In the genomic region with DNA sequence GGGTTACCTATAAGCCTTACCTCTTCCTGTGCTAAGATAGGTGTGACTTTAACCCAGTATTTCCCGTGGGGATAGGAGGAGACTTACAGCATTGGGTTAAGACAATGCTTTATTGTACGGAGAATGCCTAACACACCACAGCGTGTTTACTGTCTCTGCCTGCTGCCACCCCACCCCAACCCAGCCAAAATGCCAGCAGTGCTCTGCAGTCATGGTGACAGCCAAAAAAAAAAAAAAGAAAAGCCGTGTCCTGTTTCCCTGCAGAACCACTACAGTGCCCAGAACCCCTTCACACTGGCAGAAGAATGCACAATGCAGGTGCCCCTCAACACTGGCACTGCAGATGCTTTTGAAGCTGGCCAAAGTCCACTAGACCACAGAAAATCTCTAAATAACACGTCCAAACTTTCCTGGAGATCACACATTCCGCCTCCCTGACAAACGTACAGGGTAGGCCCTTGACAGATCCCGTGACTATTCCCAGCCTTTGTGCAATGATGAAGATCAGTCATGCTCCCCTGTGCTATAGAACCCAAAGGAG, we compare ENCODE assay signal across 11 cellular contexts.
A peak's percentile ranks its signal among the peaks of the same experiment; 100 is the strongest.
DNase-seq lines count a peak whose midpoint lies in the region; ATAC-seq and TF ChIP-seq lines count a peak whose summit lies in the region.
"Had no signal": no experiment of that assay in that cellular context is flagged by ENCODE, and none has a peak within 500 bp of the region (broad histone marks: within the 10 kb centered on the region; RNA-seq: fewer than 3 reads in every experiment).

No MANE protein-coding gene starts in this region.

- no peak overlapping the region for H4K8ac ChIP-seq in mesenchymal stem cell (ENCODE audit: low read length)

- TF ChIP-seq POLR2A in body of pancreas (IDR thresholded peaks at IDR 0.05) (no peak), transverse colon (IDR thresholded peaks at IDR 0.05) (no peak)

- H2BK5ac ChIP-seq in mesenchymal stem cell (ENCODE audit: low read depth, low read length, poor library complexity, severe bottlenecking) = no peak overlapping the region

- peaks cover 6% of the 10 kb centered on the region for H3K4me1 ChIP-seq in body of pancreas
- peaks cover 0 to 23% (median 18%) of the 10 kb centered on the region in 4 donors for H3K4me1 ChIP-seq in transverse colon
- peaks cover 1% of the 10 kb centered on the region for H3K4me1 ChIP-seq in mesenchymal stem cell (ENCODE audit: control insufficient read depth, insufficient read depth, low read depth, low read length)
- H3K4me1 ChIP-seq: foreskin keratinocyte had no signal

- H2AK5ac ChIP-seq in mesenchymal stem cell (ENCODE audit: low read length, severe bottlenecking) = no peak overlapping the region

- intact Hi-C loops in Right ventricle myocardium inferior (cut with DNase I) (no loop called here), cardiac septum (cut with DNase I) (no loop called here), body of pancreas (cut with DNase I) (no loop called here), transverse colon (cut with DNase I; ENCODE audit: low total_unique reads) (no loop called here)

- H2BK12ac ChIP-seq in mesenchymal stem cell (ENCODE audit: low read length in 2 of 2) = no peak overlapping the region

- DNase-seq in Right ventricle myocardium inferior (ENCODE audit: missing footprints) = no peak
- no peak for DNase-seq in cardiac septum (ENCODE audit: low spot score)
- no peak for DNase-seq in body of pancreas
- peak; percentile 49 for DNase-seq in medulla oblongata (ENCODE audit: extremely low spot score)
- DNase-seq in transverse colon = peak; percentile 39
- DNase-seq in GM20000 (ENCODE audit: low spot score) = no peak
- no peak for DNase-seq in foreskin melanocyte
- DNase-seq in mesenchymal stem cell = no peak
- DNase-seq: foreskin keratinocyte had no signal

- no peak overlapping the region for H2BK120ac ChIP-seq in mesenchymal stem cell (ENCODE audit: low read depth, low read length)

- no peaks in the 10 kb centered on the region for H3K36me3 ChIP-seq in body of pancreas (replicated peaks in 1 of 2; ENCODE audit: insufficient read depth in 1 of 2, low read depth in 2 of 2)
- H3K36me3 ChIP-seq in transverse colon = peaks cover 0 to 10% (median 0%) of the 10 kb centered on the region in 4 donors
- H3K36me3 ChIP-seq in mesenchymal stem cell (ENCODE audit: control insufficient read depth in 1 of 2, insufficient read depth in 2 of 2, low read depth in 1 of 2, low read length in 2 of 2) = peaks cover 4 to 43% of the 10 kb centered on the region in 2 experiments
- H3K36me3 ChIP-seq: HAP-1 had no signal

- no peak overlapping the region for H2AFZ ChIP-seq in mesenchymal stem cell (ENCODE audit: low read depth, low read length)

- H2BK15ac ChIP-seq in mesenchymal stem cell (ENCODE audit: low read depth, poor library complexity, severe bottlenecking) = no peak overlapping the region

- no peak for TF ChIP-seq EP300 in transverse colon (IDR thresholded peaks at IDR 0.05; ENCODE audit: low read depth)

- in situ Hi-C loops in transverse colon (cut with MboI; ENCODE audit: low pct_ligation_motif_present in 1 of 4, low pct_unique_long_range_greater_than_20kb in 1 of 4, low sequenced_read_pairs in 3 of 4) = no loop called here

- no peak overlapping the region for H3K23ac ChIP-seq in mesenchymal stem cell (ENCODE audit: low read length in 2 of 2)

- H3K9me3 ChIP-seq in body of pancreas = no peaks in the 10 kb centered on the region
- H3K9me3 ChIP-seq in transverse colon = no peaks in the 10 kb centered on the region
- no peaks in the 10 kb centered on the region for H3K9me3 ChIP-seq in mesenchymal stem cell (ENCODE audit: control insufficient read depth, low read length)
- H3K9me3 ChIP-seq: BLaER1, HAP-1 had no signal

- H3K27ac ChIP-seq in body of pancreas (peak overlapping the region in 1 of 4 donors; percentile 17), transverse colon (peak overlapping the region; percentile 67 to 77 (median 67)), mesenchymal stem cell (ENCODE audit: low read length, poor library complexity, severe bottlenecking) (no peak overlapping the region)
- H3K27ac ChIP-seq: BLaER1, foreskin keratinocyte had no signal

- WGBS in body of pancreas, 2 donors = 46 to 59% methylated on average over 8 of the region's 8 CpGs
- WGBS in transverse colon (ENCODE audit: low coverage in 1 of 2), 2 donors = 48 to 54% methylated on average over 4 to 8 of the region's 8 CpGs
- WGBS in mesenchymal stem cell = 95% methylated on average over 8 of the region's 8 CpGs

- H3K27me3 ChIP-seq in body of pancreas (no peaks in the 10 kb centered on the region), transverse colon (no peaks in the 10 kb centered on the region), mesenchymal stem cell (ENCODE audit: control insufficient read depth in 1 of 2, insufficient read depth in 1 of 2, low read length in 2 of 2) (no peaks in the 10 kb centered on the region)
- H3K27me3 ChIP-seq: BLaER1, foreskin keratinocyte had no signal

- no peaks in the 10 kb centered on the region for H3K79me1 ChIP-seq in mesenchymal stem cell (replicated peaks; ENCODE audit: low read length, poor library complexity, severe bottlenecking)

- ATAC-seq in Right ventricle myocardium inferior = peak; percentile 43
- ATAC-seq in body of pancreas = peak; percentile 38
- ATAC-seq: foreskin keratinocyte had no signal

- no peak overlapping the region for H3K4me2 ChIP-seq in mesenchymal stem cell (ENCODE audit: low read length, poor library complexity, severe bottlenecking)
- H3K4me2 ChIP-seq: BLaER1 had no signal

- no peak overlapping the region for H3K4ac ChIP-seq in mesenchymal stem cell (ENCODE audit: low read depth in 1 of 2, low read length in 2 of 2)

- no peak overlapping the region for H3K14ac ChIP-seq in mesenchymal stem cell (ENCODE audit: low read length in 2 of 2)

- H4K91ac ChIP-seq in mesenchymal stem cell (ENCODE audit: low read length) = no peak overlapping the region

- H3K4me3 ChIP-seq in body of pancreas (no peak overlapping the region), transverse colon (no peak overlapping the region), mesenchymal stem cell (ENCODE audit: insufficient read depth in 1 of 2, low read depth in 1 of 2, low read length in 2 of 2) (no peak overlapping the region)
- H3K4me3 ChIP-seq: BLaER1, HAP-1 had no signal

- TF ChIP-seq CTCF in body of pancreas (IDR thresholded peaks at IDR 0.05) (no peak), transverse colon (IDR thresholded peaks at IDR 0.05) (no peak), GM20000 (IDR thresholded peaks at IDR 0.05; ENCODE audit: extremely low read depth, missing control alignments) (no peak)

- H3K9ac ChIP-seq in mesenchymal stem cell (ENCODE audit: low read length) = no peak overlapping the region
- H3K9ac ChIP-seq: BLaER1 had no signal

- no peak overlapping the region for H3K18ac ChIP-seq in mesenchymal stem cell (ENCODE audit: low read depth in 1 of 2, low read length in 2 of 2)

Comparison
In these comparisons a context has a peak if more than half of its experiments do, and no peak if none do; other contexts are left out.
1. DNase-seq: peak in medulla oblongata (single experiment) and transverse colon (single experiment); none in Right ventricle myocardium inferior (single experiment), cardiac septum (single experiment), body of pancreas (0 of 4), GM20000 (single experiment), foreskin melanocyte (single experiment) and mesenchymal stem cell (single experiment).